Comparison of ENCODE assay signal across 1 cellular context in genomic region chr13:50090211-50090610, GRCh38.
TF ChIP-seq lines count a peak whose summit lies in the region.

No MANE protein-coding gene starts in this region.

TF ChIP-seq in liver, 16 proteins besides CTCF, POLR2A, EP300 and RAD21 (continued from another document):
- no peak for TF ChIP-seq NR2F2 (IDR thresholded peaks at IDR 0.05)
- TF ChIP-seq REST (IDR thresholded peaks at IDR 0.05): no peak
- no peak for TF ChIP-seq MAX (IDR thresholded peaks at IDR 0.05)
- TF ChIP-seq HNF4G (IDR thresholded peaks at IDR 0.05): no peak
